Comparison of ENCODE assay signal across 9 cellular contexts in the genomic region with DNA sequence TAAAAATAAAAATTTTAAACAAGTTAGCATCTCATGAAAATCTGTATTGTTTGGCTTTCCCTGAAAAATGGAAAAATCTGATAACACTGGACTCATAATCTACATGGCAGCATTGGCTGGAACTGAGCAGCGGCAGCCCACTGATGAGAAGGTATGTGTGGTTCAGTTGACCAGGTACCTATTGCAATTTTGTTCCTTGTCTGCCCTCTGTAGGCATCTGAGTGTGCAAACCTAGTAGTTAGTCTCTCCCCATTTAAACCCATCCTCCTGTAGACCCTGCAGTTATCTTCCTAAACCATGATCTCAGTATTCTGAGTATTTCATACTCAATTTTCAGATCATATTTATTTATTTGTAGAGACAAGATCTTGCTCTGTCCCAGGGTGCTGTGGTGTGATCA. TPM values are rescaled to one million over a fixed set of nuclear protein-coding genes. Genes with fewer than 3 reads are reported as not detected.
A peak's percentile ranks its signal among the peaks of the same experiment; 100 is the strongest.
DNase-seq lines count a peak whose midpoint lies in the region; ATAC-seq and TF ChIP-seq lines count a peak whose summit lies in the region.
"Had no signal": no experiment of that assay in that cellular context is flagged by ENCODE, and none has a peak within 500 bp of the region (broad histone marks: within the 10 kb centered on the region; RNA-seq: fewer than 3 reads in every experiment).

No MANE protein-coding gene starts in this region.

- intact Hi-C loops in Panc1 (cut with micrococcal nuclease; ENCODE audit: unreplicated experiment), result no loop called here
- intact Hi-C loops in heart left ventricle (cut with DNase I), result loop anchor here in 8 of 10 donors (1.0 to 10.0 kb wide), 7 partner anchors 62 to 272 kb away; no protein-coding TSS in a partner anchor
- intact Hi-C loops in CD8-positive, alpha-beta T cell (cut with DNase I, micrococcal nuclease), result no loop called here

- H3K27ac Mint-ChIP-seq in CD8-positive, alpha-beta T cell, result no peak overlapping the region

- CTCF ChIA-PET in Panc1 (lab: Charles Lee), result interaction anchor here (0.6 kb wide), 3 partner anchors 8 to 30 kb away, joined by 3 to 9 read pairs (median 4); no protein-coding TSS in a partner anchor
- CTCF ChIA-PET in CD8-positive, alpha-beta T cell (lab: Charles Lee), result interaction anchor here (0.7 to 3.2 kb wide), 5 partner anchors 11 to 341 kb away, joined by 3 to 23 read pairs (median 3); no protein-coding TSS in a partner anchor

- 17 to 23% (median 21%) methylated on average over 1 of the region's 1 CpG for WGBS in heart left ventricle, 4 donors

- in situ Hi-C loops in Panc1 (cut with HindIII; ENCODE audit: low pct_unique_long_range_greater_than_20kb, low sequenced_read_pairs), result no loop called here

- POLR2A ChIA-PET in Panc1 (lab: Charles Lee), result no interaction called here
- POLR2A ChIA-PET in CD8-positive, alpha-beta T cell (lab: Charles Lee), result no interaction called here

- no peaks in the 10 kb centered on the region for H3K4me1 Mint-ChIP-seq in CD8-positive, alpha-beta T cell (ENCODE audit: low read depth)

- H3K4me1 ChIP-seq in Panc1 (ENCODE audit: control insufficient read depth, insufficient read depth, low read length) (no peaks in the 10 kb centered on the region), heart left ventricle (peaks cover 0 to 3% (median 0%) of the 10 kb centered on the region in 12 donors)
- H3K4me1 ChIP-seq in CD8-positive, alpha-beta T cell (ENCODE audit: insufficient read depth, low read length), result no peaks in the 10 kb centered on the region

- H3K36me3 ChIP-seq in Panc1 (ENCODE audit: control insufficient read depth, insufficient read depth, low read length) (no peaks in the 10 kb centered on the region), heart left ventricle (no peaks in the 10 kb centered on the region)
- no peaks in the 10 kb centered on the region for H3K36me3 ChIP-seq in CD8-positive, alpha-beta T cell (ENCODE audit: insufficient read depth, low read length)

- H3K9me3 ChIP-seq in Panc1 (ENCODE audit: control insufficient read depth, insufficient read depth, low read depth, low read length) (no peaks in the 10 kb centered on the region), heart left ventricle (no peaks in the 10 kb centered on the region)
- H3K9me3 ChIP-seq in CD8-positive, alpha-beta T cell (ENCODE audit: low read length), result no peaks in the 10 kb centered on the region

- H3K36me3 Mint-ChIP-seq in CD8-positive, alpha-beta T cell, result no peaks in the 10 kb centered on the region

- H3K4me3 ChIP-seq in Panc1 (ENCODE audit: low read depth in 2 of 2, low read length in 2 of 2) (no peak overlapping the region), heart left ventricle (no peak overlapping the region)
- H3K4me3 ChIP-seq in CD8-positive, alpha-beta T cell (ENCODE audit: low read depth, low read length), result no peak overlapping the region

- TF ChIP-seq POLR2A in heart left ventricle (IDR thresholded peaks at IDR 0.05), result no peak

- H3K27me3 Mint-ChIP-seq in CD8-positive, alpha-beta T cell (ENCODE audit: low read depth), result no peaks in the 10 kb centered on the region

- no peaks in the 10 kb centered on the region for H3K9me3 Mint-ChIP-seq in CD8-positive, alpha-beta T cell

- TF ChIP-seq CTCF in Panc1 (IDR thresholded peaks at IDR 0.05) (peak; percentile 41; the same call in 1 of the 2 replicates), heart left ventricle (IDR thresholded peaks at IDR 0.05) (peak in 10 of 12 donors; percentile 32 to 60 (median 47))
- no peak for TF ChIP-seq CTCF in CD8-positive, alpha-beta T cell (IDR thresholded peaks at IDR 0.05)

- peak; percentile 6 for DNase-seq in Daoy (ENCODE audit: low read depth)
- no peak for DNase-seq in Panc1 (ENCODE audit: low read depth, low spot score)
- DNase-seq in heart left ventricle, result no peak
- DNase-seq in RKO (ENCODE audit: low spot score), result no peak
- DNase-seq in CD8-positive, alpha-beta T cell, result no peak
- DNase-seq in H4 (ENCODE audit: low spot score), result no peak

- H3K27me3 ChIP-seq in Panc1 (ENCODE audit: control insufficient read depth, insufficient read depth, low read length) (no peaks in the 10 kb centered on the region), heart left ventricle (no peaks in the 10 kb centered on the region)
- no peaks in the 10 kb centered on the region for H3K27me3 ChIP-seq in CD8-positive, alpha-beta T cell (ENCODE audit: insufficient read depth, low read length)

- BruUV-seq in Panc1 (replicated peaks; lab: Mats Ljungman, UMichigan), result no TSS peak

- H3K4me3 Mint-ChIP-seq in CD8-positive, alpha-beta T cell, result no peak overlapping the region

- peak; percentile 69 for ATAC-seq in GM21576 (IDR thresholded peaks at IDR 0.05; ENCODE audit: unreplicated experiment)
- ATAC-seq in Panc1, result peak; percentile 66; the same call in 1 of the 2 replicates
- ATAC-seq in heart left ventricle, result peak in 3 of 4 donors; percentile 81 to 87 (median 84)
- ATAC-seq in GM21786 (IDR thresholded peaks at IDR 0.05; ENCODE audit: unreplicated experiment), result no peak
- no peak for ATAC-seq in CD8-positive, alpha-beta T cell

- H3K27ac ChIP-seq in Panc1 (ENCODE audit: low read length) (no peak overlapping the region), heart left ventricle (no peak overlapping the region)
- H3K27ac ChIP-seq in CD8-positive, alpha-beta T cell (ENCODE audit: low read depth, low read length), result no peak overlapping the region
- H3K27ac ChIP-seq: HL-60 had no signal

RNA-seq across cellular contexts. Expression of a gene that starts 59.4 kb away (rescaled TPM):
- total RNA-seq in Daoy (2014; rRNA removed; shearing (Covaris generic)), result 712 and 805 TPM in 2 replicates
- total RNA-seq in Panc1 (2021; ENCODE audit: unreplicated experiment) (230 TPM), heart left ventricle (100 to 1,000 TPM; 125 to 163 (median 148) TPM)
- 209 TPM for polyA plus RNA-seq in Panc1 (2012; ENCODE audit: insufficient read length)
- 100 to 1,000 TPM in 1 of 2 donors, 10 to 100 TPM in 1; 68.8 to 197 TPM for polyA plus RNA-seq in heart left ventricle
- 100 to 1,000 TPM; 136 to 143 TPM for total RNA-seq in CD8-positive, alpha-beta T cell
- 263 and 300 TPM in 2 replicates for total RNA-seq in H4 (2014; rRNA removed; shearing (Covaris generic))

Comparison
In these comparisons a context has a peak if more than half of its experiments do, and no peak if none do; other contexts are left out.
1. ATAC-seq: peak in GM21576 (single experiment), Panc1 (single experiment) and heart left ventricle (3 of 4); none in GM21786 (single experiment) and CD8-positive, alpha-beta T cell (single experiment).
2. intact Hi-C loops: an anchor here in heart left ventricle (1.0 to 10.0 kb wide); none called in Panc1 and CD8-positive, alpha-beta T cell.